In genomic region chr20:62625921-62626547, GRCh38 we compare ENCODE assay signal across 24 cellular contexts. TPM values are rescaled to one million over a fixed set of nuclear protein-coding genes. Genes with fewer than 3 reads are reported as not detected.
DNase-seq lines count a peak whose midpoint lies in the region; ATAC-seq and TF ChIP-seq lines count a peak whose summit lies in the region.
"Had no signal": no experiment of that assay in that cellular context is flagged by ENCODE, and none has a peak within 500 bp of the region (broad histone marks: within the 10 kb centered on the region; RNA-seq: fewer than 3 reads in every experiment).

No MANE protein-coding gene starts in this region.

- DNase-seq in MG63 (peak; percentile 22), esophagus muscularis mucosa (ENCODE audit: extremely low spot score) (no peak), ACHN (no peak), MM.1S (no peak)
- DNase-seq: Calu3; CD8-positive, alpha-beta memory T cell; DMS153; HFFc6; KBM-7; NCI-H1105 treated with DMSO at 0.1 percent for 48 hours; NCI-H1694; NCI-H2081; NCI-H2171; NCI-H345; NCI-H524; NCI-H774; NK-92 treated with Interleukin-12 subunit alpha and Interleukin-12 subunit beta, amount 100 ng/mL, for 24 hours; Peyer's patch; SHP77; SW 1271 had no signal

- H3K79me2 ChIP-seq in parathyroid adenoma (peaks cover 9% of the 10 kb centered on the region), MM.1S (ENCODE audit: low read length) (no peaks in the 10 kb centered on the region)

- no peaks in the 10 kb centered on the region for H3K27me3 ChIP-seq in BLaER1
- no peaks in the 10 kb centered on the region for H3K27me3 ChIP-seq in MG63
- H3K27me3 ChIP-seq in esophagus muscularis mucosa = peaks cover 0 to 9% (median 0%) of the 10 kb centered on the region in 4 donors
- H3K27me3 ChIP-seq in parathyroid adenoma (ENCODE audit: control insufficient read depth, insufficient read depth, low read length) = no peaks in the 10 kb centered on the region
- H3K27me3 ChIP-seq in MM.1S (replicated peaks; ENCODE audit: insufficient read depth, low read length) = peaks cover 13% of the 10 kb centered on the region
- H3K27me3 ChIP-seq: Peyer's patch had no signal

- H3K4me2 ChIP-seq in BLaER1 (peak overlapping the region; percentile 95), parathyroid adenoma (ENCODE audit: low read length) (no peak overlapping the region), MM.1S (ENCODE audit: low read depth, low read length) (no peak overlapping the region)

- H2AFZ ChIP-seq in parathyroid adenoma = no peak overlapping the region
- no peak overlapping the region for H2AFZ ChIP-seq in MM.1S (ENCODE audit: low read length)

- H3K36me3 ChIP-seq in BLaER1 (no peaks in the 10 kb centered on the region), MG63 (no peaks in the 10 kb centered on the region), esophagus muscularis mucosa (no peaks in the 10 kb centered on the region), parathyroid adenoma (ENCODE audit: control insufficient read depth, insufficient read depth, low read length) (no peaks in the 10 kb centered on the region), MM.1S (replicated peaks; ENCODE audit: insufficient read depth, low read length) (no peaks in the 10 kb centered on the region)
- H3K36me3 ChIP-seq: Peyer's patch had no signal

- H3K9ac ChIP-seq in BLaER1 (no peak overlapping the region), parathyroid adenoma (no peak overlapping the region), MM.1S (ENCODE audit: low read length) (no peak overlapping the region)

- no peak for TF ChIP-seq CTCF in esophagus muscularis mucosa (IDR thresholded peaks at IDR 0.05)
- TF ChIP-seq CTCF in parathyroid adenoma (IDR thresholded peaks at IDR 0.05) = no peak
- TF ChIP-seq CTCF in MM.1S (IDR thresholded peaks at IDR 0.05; ENCODE audit: low read length) = no peak

- H3K9me3 ChIP-seq in BLaER1 (no peaks in the 10 kb centered on the region), MG63 (no peaks in the 10 kb centered on the region), esophagus muscularis mucosa (no peaks in the 10 kb centered on the region), parathyroid adenoma (ENCODE audit: control insufficient read depth, low read length) (no peaks in the 10 kb centered on the region), MM.1S (replicated peaks; ENCODE audit: insufficient read depth, low read length) (no peaks in the 10 kb centered on the region)
- H3K9me3 ChIP-seq: Peyer's patch had no signal

- in situ Hi-C loops in ACHN (cut with HindIII; ENCODE audit: low pct_ligation_motif_present, low pct_unique_long_range_greater_than_20kb, low sequenced_read_pairs) = no loop called here

- no peak for TF ChIP-seq EP300 in esophagus muscularis mucosa (IDR thresholded peaks at IDR 0.05)

- H4K20me1 ChIP-seq in BLaER1 = no peaks in the 10 kb centered on the region
- H4K20me1 ChIP-seq in MM.1S (ENCODE audit: insufficient read depth, low read length) = no peaks in the 10 kb centered on the region

- ATAC-seq in GM21367 (IDR thresholded peaks at IDR 0.05; ENCODE audit: unreplicated experiment) = no peak

- H3K4me1 ChIP-seq in BLaER1 (peaks cover 99% of the 10 kb centered on the region), esophagus muscularis mucosa (peaks cover 43 to 51% (median 46%) of the 10 kb centered on the region in 4 donors), parathyroid adenoma (peaks cover 76% of the 10 kb centered on the region), MM.1S (ENCODE audit: low read length) (peaks cover 11% of the 10 kb centered on the region)

- no peaks in the 10 kb centered on the region for H3F3A ChIP-seq in MM.1S (ENCODE audit: insufficient read depth, low read length)

- TF ChIP-seq POLR2A in esophagus muscularis mucosa (IDR thresholded peaks at IDR 0.05; ENCODE audit: low read depth) = no peak

- intact Hi-C loops in esophagus muscularis mucosa (cut with DNase I) = no loop called here

- H3K27ac ChIP-seq in BLaER1 (peak overlapping the region; percentile 89), esophagus muscularis mucosa (replicated peaks in 1 of 4) (peak overlapping the region in 3 of 4 donors; percentile 33 to 87 (median 52)), parathyroid adenoma (peak overlapping the region; percentile 99), MM.1S (ENCODE audit: low read length) (no peak overlapping the region)
- H3K27ac ChIP-seq: SK-N-MC had no signal

- 61% methylated on average over 11 of the region's 20 CpGs for WGBS in esophagus muscularis mucosa

- no peaks in the 10 kb centered on the region for H3K9me2 ChIP-seq in MM.1S (replicated peaks; ENCODE audit: insufficient read depth, low read length)

- H3K4me3 ChIP-seq in BLaER1 (no peak overlapping the region), MG63 (no peak overlapping the region), esophagus muscularis mucosa (no peak overlapping the region), parathyroid adenoma (ENCODE audit: low read depth, low read length) (no peak overlapping the region), MM.1S (ENCODE audit: low read length) (no peak overlapping the region)
- H3K4me3 ChIP-seq: Peyer's patch, SK-N-MC had no signal

RNA-seq across cellular contexts. Expression of gene SLCO4A1, which starts 16.3 kb away (rescaled TPM):
- total RNA-seq in MG63 (2014; rRNA removed; shearing (Covaris generic); ENCODE audit: low replicate concordance) = 10.7 and 23.0 TPM in 2 replicates
- 10 to 100 TPM in 3 of 4 donors, 1 to 10 TPM in 1; 10.0 to 42.4 (median 30.1) TPM for total RNA-seq in esophagus muscularis mucosa
